In the genomic region with DNA sequence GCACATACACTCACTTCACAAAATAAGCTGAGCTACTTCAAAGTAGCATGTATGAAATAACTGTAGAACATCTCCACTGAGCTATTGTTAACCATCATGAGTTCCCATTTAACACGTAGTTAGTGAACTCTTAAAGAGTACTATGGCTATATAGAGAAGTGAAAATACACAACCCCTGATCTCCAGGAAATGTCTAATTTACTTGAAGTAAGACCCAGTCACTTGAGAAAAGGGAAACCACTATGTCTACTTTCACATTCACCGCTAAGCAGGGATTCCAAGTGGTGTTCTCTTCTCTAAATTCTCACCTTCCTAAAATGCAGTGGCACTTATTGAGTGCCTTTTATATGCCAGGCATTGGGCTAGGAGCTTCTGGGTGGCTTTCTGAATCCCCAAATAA, we compare ENCODE assay signal across 10 cellular contexts. TPM values are rescaled to one million over a fixed set of nuclear protein-coding genes. Genes with fewer than 3 reads are reported as not detected.
A peak's percentile ranks its signal among the peaks of the same experiment; 100 is the strongest.
DNase-seq lines count a peak whose midpoint lies in the region; ATAC-seq, FAIRE-seq and TF ChIP-seq lines count a peak whose summit lies in the region.
"Had no signal": no experiment of that assay in that cellular context is flagged by ENCODE, and none has a peak within 500 bp of the region (broad histone marks: within the 10 kb centered on the region; RNA-seq: fewer than 3 reads in every experiment).

No MANE protein-coding gene starts in this region.

- TF ChIP-seq RAD21 in liver (IDR thresholded peaks at IDR 0.05) (no peak), HepG2 (CRISPR knock-in tag; IDR thresholded peaks at IDR 0.05) (no peak)

- H3K27me3 Mint-ChIP-seq in T-helper 1 cell treated with Interleukin-12 subunit alpha and Interleukin-12 subunit beta and Interleukin-4 antibody, amounts not matched to agents 30 μg/mL and 1 μg/mL, for 36 hours (ENCODE audit: low read depth): no peaks in the 10 kb centered on the region

- 73% methylated on average over 2 of the region's 2 CpGs for WGBS in liver
- WGBS in HepG2 (ENCODE audit: low lambda C conversion rate): 98% methylated on average over 2 of the region's 2 CpGs

- no peak for FAIRE-seq in HepG2 (lab: Jason Lieb, UNC)
- FAIRE-seq: bronchial epithelial cell had no signal

- H3K4me3 Mint-ChIP-seq in T-helper 1 cell treated with Interleukin-12 subunit alpha and Interleukin-12 subunit beta and Interleukin-4 antibody, amounts not matched to agents 30 μg/mL and 1 μg/mL, for 36 hours: peak overlapping the region; percentile 42

- TF ChIP-seq POLR2A in HepG2 (IDR thresholded peaks at IDR 0.05; ENCODE audit: insufficient read depth in 1 of 2, low read depth in 2 of 2, low read length in 2 of 2): no peak

- POLR2A ChIA-PET in HepG2 (lab: Yijun Ruan, JAX): no interaction called here

- H2AFZ ChIP-seq in HepG2 (ENCODE audit: low read length): no peak overlapping the region

- H3K4me3 ChIP-seq in liver (ENCODE audit: low read depth in 1 of 3, low read length in 3 of 3): no peak overlapping the region
- H3K4me3 ChIP-seq in HepG2 (replicated peaks in 1 of 3; ENCODE audit: insufficient read depth in 1 of 3, low read depth in 2 of 3, low read length in 3 of 3): no peak overlapping the region

- H3K9me3 Mint-ChIP-seq in T-helper 1 cell treated with Interleukin-12 subunit alpha and Interleukin-12 subunit beta and Interleukin-4 antibody, amounts not matched to agents 30 μg/mL and 1 μg/mL, for 36 hours: no peaks in the 10 kb centered on the region

- peak overlapping the region; percentile 24 to 32 for H3K27ac ChIP-seq in liver (ENCODE audit: low read depth in 1 of 2, low read length in 2 of 2)
- H3K27ac ChIP-seq in HepG2 (ENCODE audit: extremely low read length, insufficient read depth, low read length): no peak overlapping the region

- H3K36me3 ChIP-seq in liver (ENCODE audit: control insufficient read depth in 4 of 4, insufficient read depth in 3 of 4, low read depth in 1 of 4, low read length in 3 of 4) (peaks cover 1 to 4% (median 3%) of the 10 kb centered on the region in 4 donors), HepG2 (replicated peaks in 1 of 2; ENCODE audit: control insufficient read depth in 1 of 2, insufficient read depth in 2 of 2, low read length in 2 of 2) (peaks cover 0 to 7% of the 10 kb centered on the region in 2 experiments; a peak in 2 of 5 replicates)

- CTCF ChIA-PET in HepG2 (lab: Yijun Ruan, JAX; ENCODE audit: low intra/inter-chr PET ratio, low total read pairs): interaction anchor here (1.7 kb wide), 1 partner anchor 30 kb away, joined by 4 read pairs; no protein-coding TSS in a partner anchor

- no peak for TF ChIP-seq CTCF in liver (IDR thresholded peaks at IDR 0.05; ENCODE audit: low read depth, low read length, missing input control)
- no peak for TF ChIP-seq CTCF in HepG2 (CRISPR knock-in tag; IDR thresholded peaks at IDR 0.05)

- peaks cover 0 to 14% (median 3%) of the 10 kb centered on the region in 4 donors for H3K4me1 ChIP-seq in liver (ENCODE audit: control insufficient read depth in 4 of 4, insufficient read depth in 4 of 4, low read length in 3 of 4)
- peaks cover 36% of the 10 kb centered on the region for H3K4me1 ChIP-seq in HepG2 (ENCODE audit: insufficient read depth, low read length)

- in situ Hi-C loops in HepG2 (cut with HindIII; ENCODE audit: extremely low pct_ligation_motif_present, low pct_unique_long_range_greater_than_20kb): loop anchor here (5.0 kb wide), 1 partner anchor 129 kb away; a partner anchor contains a TSS

- peak overlapping the region; percentile 62 for H3K27ac Mint-ChIP-seq in T-helper 1 cell treated with Interleukin-12 subunit alpha and Interleukin-12 subunit beta and Interleukin-4 antibody, amounts not matched to agents 30 μg/mL and 1 μg/mL, for 36 hours

- H3K9me3 ChIP-seq in liver (ENCODE audit: control insufficient read depth in 4 of 4, low read length in 3 of 4) (no peaks in the 10 kb centered on the region), HepG2 (ENCODE audit: low read length) (no peaks in the 10 kb centered on the region)

- H3K27me3 ChIP-seq in liver (ENCODE audit: control insufficient read depth in 4 of 4, insufficient read depth in 4 of 4, low read length in 3 of 4) (no peaks in the 10 kb centered on the region), HepG2 (ENCODE audit: control insufficient read depth in 1 of 2, insufficient read depth in 2 of 2, low read length in 2 of 2) (no peaks in the 10 kb centered on the region)

- intact Hi-C loops in HepG2 (cut with micrococcal nuclease; ENCODE audit: unreplicated experiment): loop anchor here (2.0 to 10.0 kb wide), 2 partner anchors 30 to 352 kb away; a partner anchor contains a TSS

- H4K20me1 ChIP-seq in HepG2 (ENCODE audit: insufficient read depth, low read length): no peaks in the 10 kb centered on the region

- no peak overlapping the region for H3K4me2 ChIP-seq in HepG2 (ENCODE audit: low read depth, low read length)

- ATAC-seq in HepG2 (no peak), HG03039 (IDR thresholded peaks at IDR 0.05; ENCODE audit: unreplicated experiment) (peak; percentile 77)

- DNase-seq in HepG2 (ENCODE audit: low spot score) (no peak), retina (no peak), DMS 273 (lab: John Stamatoyannopoulos, UW; ENCODE audit: unreplicated experiment) (no peak), NCI-H2227 (lab: John Stamatoyannopoulos, UW; ENCODE audit: unreplicated experiment) (no peak)
- no peak for DNase-seq in stimulated activated CD4-positive, alpha-beta T cell treated with anti-CD3 and anti-CD28 coated beads, Interleukin-4, amount 100 ng/mL, for 24 hours

- no peaks in the 10 kb centered on the region for H3K79me2 ChIP-seq in HepG2 (ENCODE audit: insufficient read depth, low read length)

- peaks cover 23% of the 10 kb centered on the region for H3K36me3 Mint-ChIP-seq in T-helper 1 cell treated with Interleukin-12 subunit alpha and Interleukin-12 subunit beta and Interleukin-4 antibody, amounts not matched to agents 30 μg/mL and 1 μg/mL, for 36 hours (ENCODE audit: low read depth)

- H3K9ac ChIP-seq in liver (ENCODE audit: low read depth in 1 of 2, low read length in 2 of 2) (peak overlapping the region in 1 of 2 donors; percentile 30), HepG2 (ENCODE audit: insufficient read depth, low read depth, low read length) (no peak overlapping the region)

- no TSS peak for BruUV-seq in HepG2 (replicated peaks; lab: Mats Ljungman, UMichigan)

- TF ChIP-seq EP300 in HepG2 (IDR thresholded peaks at IDR 0.05; ENCODE audit: low read depth in 2 of 2, low read length in 2 of 2) (no peak), HepG2 (CRISPR knock-in tag; IDR thresholded peaks at IDR 0.05; ENCODE audit: borderline replicate concordance) (no peak)

- peaks cover 18% of the 10 kb centered on the region for H3K4me1 Mint-ChIP-seq in T-helper 1 cell treated with Interleukin-12 subunit alpha and Interleukin-12 subunit beta and Interleukin-4 antibody, amounts not matched to agents 30 μg/mL and 1 μg/mL, for 36 hours (ENCODE audit: low read depth)

RNA-seq across cellular contexts. Expression of a gene that starts 35.0 kb away (rescaled TPM):
- total RNA-seq in liver (1 to 10 TPM in 1 of 2 donors, under 1 TPM in 1; 0.33 to 1.0 TPM), HepG2 (2016; rRNA removed; fragmentation: Illumina TruSeq; extraction: Trizol) (0.31 TPM in 1 of 2 replicates, not detected in the other)
- polyA plus RNA-seq in liver (1 to 10 TPM in 1 of 2 donors, under 1 TPM in 1; 0.27 to 2.6 TPM), HepG2 (2011; rRNA removed) (0.46 and 0.52 TPM in 2 replicates)
- total RNA-seq in HepG2 (2016; cell fraction: cytosol; rRNA removed; fragmentation: Illumina TruSeq; extraction: Trizol; ENCODE audit: low read depth): not detected in 2 replicates
- total RNA-seq in HepG2 (2016; cell fraction: insoluble cytoplasmic fraction; rRNA removed; fragmentation: Illumina TruSeq; extraction: Trizol): 0.19 TPM in 1 of 2 replicates, not detected in the other
- 0.06 and 0.14 TPM in 2 replicates for total RNA-seq in HepG2 (2016; cell fraction: membrane; rRNA removed; fragmentation: Illumina TruSeq; extraction: Trizol)
- total RNA-seq in HepG2 (2016; cell fraction: nucleus; rRNA removed; fragmentation: Illumina TruSeq; extraction: Trizol): 0.96 and 1.6 TPM in 2 replicates
- 0.13 and 0.19 TPM in 2 replicates for polyA plus RNA-seq in HepG2 (2011; cell fraction: cytosol; rRNA removed)
- polyA plus RNA-seq in HepG2 (2011; cell fraction: nucleus; rRNA removed): 3.7 and 4.0 TPM in 2 replicates
- polyA plus RNA-seq in HepG2 (2012): 0.28 and 0.35 TPM in 2 replicates
- polyA plus RNA-seq in HepG2 (2016; cell fraction: cytosol; fragmentation: Illumina TruSeq; extraction: Trizol; ENCODE audit: low read depth): not detected in 2 replicates
- 0.10 TPM in 1 of 2 replicates, not detected in the other for polyA plus RNA-seq in HepG2 (2016; cell fraction: insoluble cytoplasmic fraction; fragmentation: Illumina TruSeq; extraction: Trizol; ENCODE audit: low read depth)
- 0.26 TPM in 1 of 2 replicates, not detected in the other for polyA plus RNA-seq in HepG2 (2016; cell fraction: membrane; fragmentation: Illumina TruSeq; extraction: Trizol; ENCODE audit: low read depth)
- polyA plus RNA-seq in HepG2 (2016; cell fraction: nucleus; fragmentation: Illumina TruSeq; extraction: Trizol; ENCODE audit: insufficient read depth, low read depth): 0.48 and 0.65 TPM in 2 replicates
- polyA minus RNA-seq in HepG2 (2011; rRNA and poly(A)+ RNA removed; ENCODE audit: low replicate concordance): 0.26 and 0.42 TPM in 2 replicates
- polyA minus RNA-seq in HepG2 (2011; cell fraction: cytosol; rRNA and poly(A)+ RNA removed): not detected in 2 replicates
- 1.0 and 2.9 TPM in 2 replicates for polyA minus RNA-seq in HepG2 (2011; cell fraction: nucleus; rRNA and poly(A)+ RNA removed)
- total RNA-seq: NCI-H460 had no signal

RNA-seq across cellular contexts. Expression of a gene that starts 44.9 kb away (rescaled TPM):
- total RNA-seq in liver: 10 to 100 TPM; 13.4 to 46.9 TPM
- polyA plus RNA-seq in liver: 10 to 100 TPM; 28.2 to 36.2 TPM
- total RNA-seq in HepG2 (2016; rRNA removed; fragmentation: Illumina TruSeq; extraction: Trizol): 25.7 and 32.0 TPM in 2 replicates
- 5.1 and 7.6 TPM in 2 replicates for total RNA-seq in HepG2 (2016; cell fraction: cytosol; rRNA removed; fragmentation: Illumina TruSeq; extraction: Trizol; ENCODE audit: low read depth)
- total RNA-seq in HepG2 (2016; cell fraction: insoluble cytoplasmic fraction; rRNA removed; fragmentation: Illumina TruSeq; extraction: Trizol): 25.8 and 31.8 TPM in 2 replicates
- total RNA-seq in HepG2 (2016; cell fraction: membrane; rRNA removed; fragmentation: Illumina TruSeq; extraction: Trizol): 7.5 and 7.7 TPM in 2 replicates
- 20.6 and 21.9 TPM in 2 replicates for total RNA-seq in HepG2 (2016; cell fraction: nucleus; rRNA removed; fragmentation: Illumina TruSeq; extraction: Trizol)
- 22.1 and 25.7 TPM in 2 replicates for polyA plus RNA-seq in HepG2 (2011; rRNA removed)
- 18.1 and 18.3 TPM in 2 replicates for polyA plus RNA-seq in HepG2 (2011; cell fraction: cytosol; rRNA removed)
- polyA plus RNA-seq in HepG2 (2011; cell fraction: nucleus; rRNA removed): 14.0 and 16.9 TPM in 2 replicates
- polyA plus RNA-seq in HepG2 (2012): 12.0 and 17.7 TPM in 2 replicates
- 2.3 and 2.6 TPM in 2 replicates for polyA plus RNA-seq in HepG2 (2016; cell fraction: cytosol; fragmentation: Illumina TruSeq; extraction: Trizol; ENCODE audit: low read depth)
- 20.8 and 23.2 TPM in 2 replicates for polyA plus RNA-seq in HepG2 (2016; cell fraction: insoluble cytoplasmic fraction; fragmentation: Illumina TruSeq; extraction: Trizol; ENCODE audit: low read depth)
- 4.0 and 4.1 TPM in 2 replicates for polyA plus RNA-seq in HepG2 (2016; cell fraction: membrane; fragmentation: Illumina TruSeq; extraction: Trizol; ENCODE audit: low read depth)
- polyA plus RNA-seq in HepG2 (2016; cell fraction: nucleus; fragmentation: Illumina TruSeq; extraction: Trizol; ENCODE audit: insufficient read depth, low read depth): 13.2 and 15.6 TPM in 2 replicates
- polyA minus RNA-seq in HepG2 (2011; rRNA and poly(A)+ RNA removed; ENCODE audit: low replicate concordance): 39.5 and 56.3 TPM in 2 replicates
- polyA minus RNA-seq in HepG2 (2011; cell fraction: cytosol; rRNA and poly(A)+ RNA removed): 11.1 and 11.2 TPM in 2 replicates
- 51.2 and 57.7 TPM in 2 replicates for polyA minus RNA-seq in HepG2 (2011; cell fraction: nucleus; rRNA and poly(A)+ RNA removed)

RNA-seq across cellular contexts. Expression of a gene that starts 45.0 kb away (rescaled TPM):
- total RNA-seq in liver (10 to 100 TPM; 45.8 to 78.1 TPM), HepG2 (2016; rRNA removed; fragmentation: Illumina TruSeq; extraction: Trizol) (12.4 and 15.7 TPM in 2 replicates)
- polyA plus RNA-seq in liver (10 to 100 TPM; 46.6 to 49.0 TPM), HepG2 (2011; rRNA removed) (35.3 and 35.5 TPM in 2 replicates)
- 3.3 and 4.1 TPM in 2 replicates for total RNA-seq in HepG2 (2016; cell fraction: cytosol; rRNA removed; fragmentation: Illumina TruSeq; extraction: Trizol; ENCODE audit: low read depth)
- total RNA-seq in HepG2 (2016; cell fraction: insoluble cytoplasmic fraction; rRNA removed; fragmentation: Illumina TruSeq; extraction: Trizol): 10.3 and 17.5 TPM in 2 replicates
- total RNA-seq in HepG2 (2016; cell fraction: membrane; rRNA removed; fragmentation: Illumina TruSeq; extraction: Trizol): 5.8 and 6.0 TPM in 2 replicates
- 16.3 and 19.1 TPM in 2 replicates for total RNA-seq in HepG2 (2016; cell fraction: nucleus; rRNA removed; fragmentation: Illumina TruSeq; extraction: Trizol)
- polyA plus RNA-seq in HepG2 (2011; cell fraction: cytosol; rRNA removed): 34.6 and 45.8 TPM in 2 replicates
- 16.5 and 18.2 TPM in 2 replicates for polyA plus RNA-seq in HepG2 (2011; cell fraction: nucleus; rRNA removed)
- 26.8 and 28.2 TPM in 2 replicates for polyA plus RNA-seq in HepG2 (2012)
- 3.9 TPM in 2 replicates for polyA plus RNA-seq in HepG2 (2016; cell fraction: cytosol; fragmentation: Illumina TruSeq; extraction: Trizol; ENCODE audit: low read depth)
- polyA plus RNA-seq in HepG2 (2016; cell fraction: insoluble cytoplasmic fraction; fragmentation: Illumina TruSeq; extraction: Trizol; ENCODE audit: low read depth): 9.1 TPM in 2 replicates
- 4.9 and 5.9 TPM in 2 replicates for polyA plus RNA-seq in HepG2 (2016; cell fraction: membrane; fragmentation: Illumina TruSeq; extraction: Trizol; ENCODE audit: low read depth)
- 20.7 and 21.2 TPM in 2 replicates for polyA plus RNA-seq in HepG2 (2016; cell fraction: nucleus; fragmentation: Illumina TruSeq; extraction: Trizol; ENCODE audit: insufficient read depth, low read depth)
- polyA minus RNA-seq in HepG2 (2011; rRNA and poly(A)+ RNA removed; ENCODE audit: low replicate concordance): 41.5 and 57.7 TPM in 2 replicates
- 17.9 and 21.0 TPM in 2 replicates for polyA minus RNA-seq in HepG2 (2011; cell fraction: cytosol; rRNA and poly(A)+ RNA removed)
- 28.2 and 36.6 TPM in 2 replicates for polyA minus RNA-seq in HepG2 (2011; cell fraction: nucleus; rRNA and poly(A)+ RNA removed)
